9 cellular contexts compared by ENCODE assay signal in genomic region chr19:51948979-51949378, GRCh38. TPM values are rescaled to one million over a fixed set of nuclear protein-coding genes. Genes with fewer than 3 reads are reported as not detected.
DNase-seq lines count a peak whose midpoint lies in the region; ATAC-seq and TF ChIP-seq lines count a peak whose summit lies in the region.
"Had no signal": no experiment of that assay in that cellular context is flagged by ENCODE, and none has a peak within 500 bp of the region (broad histone marks: within the 10 kb centered on the region; RNA-seq: fewer than 3 reads in every experiment).

No MANE protein-coding gene starts in this region.

- no peaks in the 10 kb centered on the region for H3K4me1 ChIP-seq in heart left ventricle

- peak overlapping the region in 11 of 12 donors; percentile 4 to 62 (median 38) for H3K4me3 ChIP-seq in heart left ventricle

- 10 to 17% (median 12%) methylated on average over 25 of the region's 25 CpGs for WGBS in heart left ventricle, 4 donors

- DNase-seq in heart left ventricle (peak; percentile 18 to 75 (median 57)), Right ventricle myocardium inferior (ENCODE audit: missing footprints) (no peak), left ventricle myocardium superior (peak; percentile 39), ureter (ENCODE audit: low spot score) (peak; percentile 47), NCI-H146 (lab: John Stamatoyannopoulos, UW) (no peak)
- no peak for DNase-seq in stimulated activated CD4-positive, alpha-beta T cell treated with anti-CD3 and anti-CD28 coated beads, Interleukin-4, amount 100 ng/mL, for 24 hours
- DNase-seq: ACHN, NCI-H524 treated with DMSO at 0.1 percent for 48 hours, T-cell had no signal

- peak overlapping the region in 1 of 12 donors; percentile 20 for H3K27ac ChIP-seq in heart left ventricle

- intact Hi-C loops in heart left ventricle (cut with DNase I) (no loop called here), Right ventricle myocardium inferior (cut with DNase I) (no loop called here), left ventricle myocardium superior (cut with micrococcal nuclease) (no loop called here)

- TF ChIP-seq POLR2A in heart left ventricle (IDR thresholded peaks at IDR 0.05), result no peak

- peak in 3 of 4 donors; percentile 57 to 76 (median 61) for ATAC-seq in heart left ventricle
- no peak for ATAC-seq in Right ventricle myocardium inferior
- ATAC-seq in left ventricle myocardium superior, result peak; percentile 46
- ATAC-seq: T-cell had no signal

- no peaks in the 10 kb centered on the region for H3K27me3 ChIP-seq in heart left ventricle

- TF ChIP-seq CTCF in heart left ventricle (IDR thresholded peaks at IDR 0.05), result no peak

- peaks cover 13 to 23% (median 17%) of the 10 kb centered on the region in 9 donors for H3K36me3 ChIP-seq in heart left ventricle

- H3K9me3 ChIP-seq in heart left ventricle, result peaks cover 4 to 85% (median 49%) of the 10 kb centered on the region in 12 donors

RNA-seq across cellular contexts. Expression of gene ZNF613, which starts 21.7 kb away (rescaled TPM):
- total RNA-seq in heart left ventricle (1 to 10 TPM; 3.1 to 6.8 (median 4.3) TPM), Right ventricle myocardium inferior (3.7 TPM), left ventricle myocardium superior (4.2 TPM), ureter (10.2 TPM)
- polyA plus RNA-seq in heart left ventricle, result 1 to 10 TPM; 2.4 to 5.7 TPM

RNA-seq across cellular contexts. Expression of gene ZNF350, which starts 37.7 kb away (rescaled TPM):
- total RNA-seq in heart left ventricle (10 to 100 TPM in 1 of 9 donors, 1 to 10 TPM in 8; 3.4 to 10.7 (median 7.6) TPM), Right ventricle myocardium inferior (7.3 TPM), left ventricle myocardium superior (9.1 TPM), ureter (23.3 TPM)
- polyA plus RNA-seq in heart left ventricle, result 1 to 10 TPM; 4.6 to 5.5 TPM

RNA-seq across cellular contexts. Expression of gene ZNF649, which starts 44.2 kb away (rescaled TPM):
- total RNA-seq in heart left ventricle (10 to 100 TPM in 1 of 9 donors, 1 to 10 TPM in 8; 4.6 to 11.9 (median 8.6) TPM), Right ventricle myocardium inferior (8.8 TPM), left ventricle myocardium superior (8.1 TPM), ureter (23.6 TPM)
- polyA plus RNA-seq in heart left ventricle, result 1 to 10 TPM; 2.7 to 7.1 TPM

RNA-seq across cellular contexts. Expression of gene ZNF615, which starts 59.0 kb away (rescaled TPM):
- total RNA-seq in heart left ventricle (10 to 100 TPM in 6 of 9 donors, 1 to 10 TPM in 3; 7.5 to 14.8 (median 10.2) TPM), Right ventricle myocardium inferior (11.9 TPM), left ventricle myocardium superior (12.2 TPM), ureter (14.9 TPM)
- polyA plus RNA-seq in heart left ventricle, result 1 to 10 TPM; 3.9 to 6.4 TPM

Comparison
In these comparisons a context has a peak if more than half of its experiments do, and no peak if none do; other contexts are left out.
1. DNase-seq: peak in heart left ventricle (5 of 5), left ventricle myocardium superior (single experiment) and ureter (single experiment); none in Right ventricle myocardium inferior (single experiment), NCI-H146 (single experiment) and stimulated activated CD4-positive, alpha-beta T cell treated with anti-CD3 and anti-CD28 coated beads, Interleukin-4, amount 100 ng/mL, for 24 hours (single experiment).